19 cellular contexts compared by ENCODE assay signal in the genomic region with DNA sequence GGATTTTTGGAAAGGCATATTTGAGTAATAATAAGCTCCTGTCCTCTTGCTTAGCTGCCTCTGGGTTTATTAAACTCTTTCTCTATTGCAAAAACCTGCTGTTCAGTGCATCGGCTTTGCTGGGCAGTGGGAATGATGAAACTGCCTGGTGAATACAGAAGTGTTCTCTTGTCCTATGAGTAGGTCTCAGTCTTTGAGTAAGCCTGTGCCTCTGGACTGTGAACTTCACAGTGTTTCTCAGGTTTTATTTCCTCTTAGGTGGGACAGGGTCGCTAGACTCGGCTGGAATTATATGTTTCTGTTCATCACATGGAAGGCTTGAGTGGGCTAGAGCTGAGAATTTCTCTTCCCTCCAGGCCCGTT. TPM values are rescaled to one million over a fixed set of nuclear protein-coding genes. Genes with fewer than 3 reads are reported as not detected.
DNase-seq lines count a peak whose midpoint lies in the region; ATAC-seq and TF ChIP-seq lines count a peak whose summit lies in the region.
"Had no signal": no experiment of that assay in that cellular context is flagged by ENCODE, and none has a peak within 500 bp of the region (broad histone marks: within the 10 kb centered on the region; RNA-seq: fewer than 3 reads in every experiment).

No MANE protein-coding gene starts in this region.

- no TSS peak for BruUV-seq in MCF 10A (replicated peaks; lab: Mats Ljungman, UMichigan)

- TF ChIP-seq CTCF in MCF 10A (IDR thresholded peaks at IDR 0.05; ENCODE audit: unreplicated experiment) (no peak), breast epithelium (IDR thresholded peaks at IDR 0.05) (no peak), RWPE2 (IDR thresholded peaks at IDR 0.05; ENCODE audit: poor library complexity, severe bottlenecking) (no peak)

- POLR2A ChIA-PET in MCF 10A (lab: Yijun Ruan, JAX), result interaction anchor here (0.7 to 2.5 kb wide), 6 partner anchors 11 to 152 kb away, joined by 3 to 11 read pairs (median 4); a partner anchor contains a TSS

- CTCF ChIA-PET in MCF 10A (lab: Yijun Ruan, JAX), result interaction anchor here (0.9 to 1.3 kb wide), 3 partner anchors 43 to 226 kb away, joined by 3 to 5 read pairs (median 4); no protein-coding TSS in a partner anchor

- peak overlapping the region; percentile 64 for H3K4me3 Mint-ChIP-seq in MCF 10A (ENCODE audit: unreplicated experiment)
- H3K4me3 Mint-ChIP-seq: CD4-positive, CD25-positive, alpha-beta regulatory T cell had no signal

- no peak overlapping the region for H3K27ac Mint-ChIP-seq in MCF 10A (ENCODE audit: low read depth, unreplicated experiment)
- H3K27ac Mint-ChIP-seq: CD4-positive, CD25-positive, alpha-beta regulatory T cell had no signal

- H3K4me1 ChIP-seq in breast epithelium (no peaks in the 10 kb centered on the region), RWPE2 (ENCODE audit: insufficient read depth, poor library complexity, severe bottlenecking) (peaks cover 11% of the 10 kb centered on the region)

- H3K9me3 Mint-ChIP-seq in MCF 10A (ENCODE audit: unreplicated experiment), result no peaks in the 10 kb centered on the region

- H3K27ac ChIP-seq in breast epithelium (no peak overlapping the region), RWPE2 (ENCODE audit: poor library complexity, severe bottlenecking) (peak overlapping the region; percentile 13)
- H3K27ac ChIP-seq: KMS-11, SK-N-MC had no signal

- no peaks in the 10 kb centered on the region for H3K36me3 Mint-ChIP-seq in MCF 10A (ENCODE audit: insufficient read depth, unreplicated experiment)

- intact Hi-C loops in MCF 10A (cut with micrococcal nuclease) (no loop called here), breast epithelium (cut with DNase I; ENCODE audit: low total_unique reads) (no loop called here)

- no peaks in the 10 kb centered on the region for H3K36me3 ChIP-seq in breast epithelium
- H3K36me3 ChIP-seq in RWPE2 (ENCODE audit: low read depth), result no peaks in the 10 kb centered on the region
- H3K36me3 ChIP-seq: BE2C had no signal

- no peak for TF ChIP-seq POLR2A in breast epithelium (IDR thresholded peaks at IDR 0.05)

- H3K27me3 Mint-ChIP-seq in MCF 10A (ENCODE audit: insufficient read depth, unreplicated experiment), result no peaks in the 10 kb centered on the region
- H3K27me3 Mint-ChIP-seq: CD4-positive, CD25-positive, alpha-beta regulatory T cell had no signal

- DNase-seq in MCF 10A (ENCODE audit: unreplicated experiment), result no peak
- no peak for DNase-seq in breast epithelium (ENCODE audit: low spot score in 2 of 2)
- no peak for DNase-seq in RWPE2 (ENCODE audit: low spot score)
- no peak for DNase-seq in superior temporal gyrus (ENCODE audit: extremely low spot score)
- DNase-seq in iPS-NIHi11 (ENCODE audit: low spot score), result no peak
- no peak for DNase-seq in cerebellum (ENCODE audit: low spot score)
- DNase-seq: BE2C; CD4-positive, CD25-positive, alpha-beta regulatory T cell; COR-L47; DMS153; GDM1; NCI-H1092 treated with DMSO at 0.1 percent for 48 hours; NCI-H146; NCI-H2081 treated with DMSO at 0.1 percent for 48 hours; NCI-H510A; NCI-H748 treated with DMSO at 0.1 percent for 48 hours had no signal

- H3K9me3 ChIP-seq in breast epithelium, result peaks cover 0 to 17% of the 10 kb centered on the region in 2 donors
- no peaks in the 10 kb centered on the region for H3K9me3 ChIP-seq in RWPE2 (ENCODE audit: severe bottlenecking)
- H3K9me3 ChIP-seq: BE2C had no signal

- H3K4me1 Mint-ChIP-seq in MCF 10A (ENCODE audit: insufficient read depth, unreplicated experiment), result peaks cover 12% of the 10 kb centered on the region

- no peak overlapping the region for H3K4me3 ChIP-seq in breast epithelium
- no peak overlapping the region for H3K4me3 ChIP-seq in RWPE2 (ENCODE audit: severe bottlenecking)
- H3K4me3 ChIP-seq: SK-N-MC had no signal

- ATAC-seq in RWPE2 (ENCODE audit: low read depth) (peak; percentile 61), esophagus mucosa (peak; percentile 50)

- no peaks in the 10 kb centered on the region for H3K27me3 ChIP-seq in breast epithelium
- no peaks in the 10 kb centered on the region for H3K27me3 ChIP-seq in RWPE2 (ENCODE audit: insufficient read depth, poor library complexity, severe bottlenecking)
- H3K27me3 ChIP-seq: BE2C had no signal

RNA-seq across cellular contexts. Expression of a gene that starts 46.4 kb away (rescaled TPM):
- 15.4 and 17.1 TPM in 2 replicates for total RNA-seq in MCF 10A (2022)
- 10 to 100 TPM; 24.0 to 49.8 (median 44.2) TPM for total RNA-seq in breast epithelium
- 22.5 TPM for total RNA-seq in esophagus mucosa
- total RNA-seq in cerebellum, result 18.9 TPM
